Comparison of ENCODE assay signal across 9 cellular contexts in genomic region chr14:93430889-93431670, GRCh38. TPM values are rescaled to one million over a fixed set of nuclear protein-coding genes. Genes with fewer than 3 reads are reported as not detected.
DNase-seq lines count a peak whose midpoint lies in the region; ATAC-seq and TF ChIP-seq lines count a peak whose summit lies in the region.
"Had no signal": no experiment of that assay in that cellular context is flagged by ENCODE, and none has a peak within 500 bp of the region (broad histone marks: within the 10 kb centered on the region; RNA-seq: fewer than 3 reads in every experiment).

UNC79 (plus strand) TSS chr14:93430939; CDS start chr14:93431030, 91 bp downstream.

- H3K4me1 ChIP-seq in HUES48 (ENCODE audit: control insufficient read depth, insufficient read depth, low read length) = peaks cover 10% of the 10 kb centered on the region; the same call in 1 of the 2 replicates

- no peaks in the 10 kb centered on the region for H3K9me3 ChIP-seq in HUES48 (ENCODE audit: control insufficient read depth, insufficient read depth, low read length)

- H3K27me3 ChIP-seq in HUES48 (ENCODE audit: control insufficient read depth, insufficient read depth, low read length) = peaks cover 10% of the 10 kb centered on the region; the same call in 1 of the 2 replicates

- intact Hi-C loops in posterior cingulate gyrus (cut with DNase I) = loop anchor here (1.0 to 5.0 kb wide), 2 partner anchors 98 to 224 kb away; partner anchors contain the start of genes BTBD7, GON7 and UBR7

- H3K4me3 ChIP-seq in HUES48 (ENCODE audit: low read depth, low read length) (peak within 1 kb of the TSS; percentile 91), fibroblast of the aortic adventitia (ENCODE audit: low read depth, low read length) (peak within 1 kb of the TSS; percentile 36)

- DNase-seq in NCI-H774 (lab: John Stamatoyannopoulos, UW) = peak; percentile 83
- peak; percentile 1 for DNase-seq in fibroblast of the aortic adventitia (ENCODE audit: low read depth)
- DNase-seq in posterior cingulate gyrus = peak; percentile 58 to 97 (median 84)
- DNase-seq in activated T-cell treated with anti-CD3 and anti-CD28 coated beads, Interleukin-2, amount 50 U/mL, for 1 hour = no peak
- DNase-seq: activated naive CD4-positive, alpha-beta T cell had no signal

- no peak for ATAC-seq in GM21737 (IDR thresholded peaks at IDR 0.05; ENCODE audit: unreplicated experiment)
- ATAC-seq in GM19328 (IDR thresholded peaks at IDR 0.05; ENCODE audit: unreplicated experiment) = no peak
- ATAC-seq in GM21825 (IDR thresholded peaks at IDR 0.05; ENCODE audit: unreplicated experiment) = no peak

- peak within 1 kb of the TSS; percentile 56 for H3K9ac ChIP-seq in HUES48 (ENCODE audit: low read depth, low read length)

- peak within 1 kb of the TSS; percentile 88 for H3K27ac ChIP-seq in HUES48 (ENCODE audit: low read depth, low read length)

- TF ChIP-seq CTCF in fibroblast of the aortic adventitia (IDR thresholded peaks at IDR 0.05; ENCODE audit: insufficient read depth, low read length) = no peak

- no peaks in the 10 kb centered on the region for H3K36me3 ChIP-seq in HUES48 (ENCODE audit: control insufficient read depth, insufficient read depth, low read length)

RNA-seq across cellular contexts. Expression of gene UNC79, which starts in this region (rescaled TPM):
- total RNA-seq in fibroblast of the aortic adventitia (ENCODE audit: low replicate concordance) = 0.09 and 0.16 TPM in 2 replicates

Comparison
In these comparisons a context has a peak if more than half of its experiments do, and no peak if none do; other contexts are left out.
1. Peak in DNase-seq and H3K4me3 ChIP-seq in fibroblast of the aortic adventitia; RNA of the gene not detected or under 1 TPM.